In genomic region chr22:23063539-23064380, GRCh38 we compare ENCODE assay signal across 16 cellular contexts. TPM values are rescaled to one million over a fixed set of nuclear protein-coding genes. Genes with fewer than 3 reads are reported as not detected.
DNase-seq lines count a peak whose midpoint lies in the region; ATAC-seq and TF ChIP-seq lines count a peak whose summit lies in the region.
"Had no signal": no experiment of that assay in that cellular context is flagged by ENCODE, and none has a peak within 500 bp of the region (broad histone marks: within the 10 kb centered on the region; RNA-seq: fewer than 3 reads in every experiment).

No MANE protein-coding gene starts in this region.

- DNase-seq in Right ventricle myocardium inferior (ENCODE audit: missing footprints) (peak; percentile 49), left cardiac atrium (no peak), lower leg skin (ENCODE audit: low spot score in 2 of 2) (peak; percentile 11 to 79), type B pancreatic cell (ENCODE audit: extremely low spot score, unreplicated experiment) (peak; percentile 59), RKO (ENCODE audit: low spot score) (no peak), progenitor cell of endocrine pancreas (ENCODE audit: low spot score, unreplicated experiment) (no peak)
- DNase-seq in activated CD8-positive, alpha-beta memory T cell treated with anti-CD3 and anti-CD28 coated beads, Interleukin-2, amount 50 U/mL, for 4 hours, result peak; percentile 13
- DNase-seq in stimulated activated naive CD4-positive, alpha-beta T cell treated with Interleukin-2 at 50 U/mL for 16 hours (lab: John Stamatoyannopoulos, UW), result no peak
- DNase-seq: activated naive CD4-positive, alpha-beta T cell; erythroblast; NCI-H1105 treated with DMSO at 0.1 percent for 48 hours; NCI-H2171; NCI-H69; PC-3 had no signal

- no peaks in the 10 kb centered on the region for H3K36me3 Mint-ChIP-seq in type B pancreatic cell
- no peaks in the 10 kb centered on the region for H3K36me3 Mint-ChIP-seq in progenitor cell of endocrine pancreas (ENCODE audit: insufficient read depth)
- H3K36me3 Mint-ChIP-seq: naive thymus-derived CD8-positive, alpha-beta T cell had no signal

- intact Hi-C loops in Right ventricle myocardium inferior (cut with DNase I) (no loop called here), left cardiac atrium (cut with DNase I) (no loop called here), lower leg skin (cut with DNase I; ENCODE audit: low total_unique reads) (no loop called here)

- H3K9me3 Mint-ChIP-seq in type B pancreatic cell, result no peaks in the 10 kb centered on the region
- no peaks in the 10 kb centered on the region for H3K9me3 Mint-ChIP-seq in progenitor cell of endocrine pancreas (ENCODE audit: low read depth)
- H3K9me3 Mint-ChIP-seq: naive thymus-derived CD8-positive, alpha-beta T cell; stimulated activated naive CD8-positive, alpha-beta T cell treated with anti-CD3 and anti-CD28 coated beads, Interleukin-15, amount 100 ng/mL, for 72 hours had no signal

- H3K4me1 Mint-ChIP-seq in type B pancreatic cell (ENCODE audit: unreplicated experiment), result no peaks in the 10 kb centered on the region
- H3K4me1 Mint-ChIP-seq in progenitor cell of endocrine pancreas (ENCODE audit: low read depth), result no peaks in the 10 kb centered on the region

- no peak overlapping the region for H3K27ac Mint-ChIP-seq in type B pancreatic cell
- no peak overlapping the region for H3K27ac Mint-ChIP-seq in progenitor cell of endocrine pancreas
- H3K27ac Mint-ChIP-seq: stimulated activated naive CD8-positive, alpha-beta T cell treated with anti-CD3 and anti-CD28 coated beads, Interleukin-15, amount 100 ng/mL, for 72 hours had no signal

- H3K27me3 Mint-ChIP-seq in type B pancreatic cell (peaks cover 8% of the 10 kb centered on the region), progenitor cell of endocrine pancreas (peaks cover 38% of the 10 kb centered on the region)

- 94 to 95% methylated on average over 15 of the region's 16 CpGs for WGBS in lower leg skin, 2 donors

- no peak for TF ChIP-seq CTCF in lower leg skin (IDR thresholded peaks at IDR 0.05)
- TF ChIP-seq CTCF in type B pancreatic cell (conservative IDR thresholded peaks at IDR 0.05), result no peak
- TF ChIP-seq CTCF in progenitor cell of endocrine pancreas (IDR thresholded peaks at IDR 0.05; ENCODE audit: unreplicated experiment), result no peak

- ATAC-seq in Right ventricle myocardium inferior (no peak), left cardiac atrium (no peak)
- ATAC-seq: naive thymus-derived CD8-positive, alpha-beta T cell; PC-3; stimulated activated naive CD8-positive, alpha-beta T cell treated with anti-CD3 and anti-CD28 coated beads, Interleukin-15, amount 100 ng/mL, for 72 hours had no signal

- no peak overlapping the region for H3K4me3 ChIP-seq in lower leg skin (ENCODE audit: low read depth, poor library complexity, severe bottlenecking)

- no peak for TF ChIP-seq POLR2A in lower leg skin (IDR thresholded peaks at IDR 0.05)

- H3K4me3 Mint-ChIP-seq in type B pancreatic cell, result no peak overlapping the region
- H3K4me3 Mint-ChIP-seq in progenitor cell of endocrine pancreas (ENCODE audit: low read depth), result no peak overlapping the region
- H3K4me3 Mint-ChIP-seq: naive thymus-derived CD8-positive, alpha-beta T cell; stimulated activated naive CD8-positive, alpha-beta T cell treated with anti-CD3 and anti-CD28 coated beads, Interleukin-15, amount 100 ng/mL, for 72 hours had no signal

RNA-seq across cellular contexts. Expression of gene GNAZ, which starts 6.6 kb away (rescaled TPM):
- total RNA-seq in Right ventricle myocardium inferior, result 3.1 TPM
- total RNA-seq in left cardiac atrium, result 1 to 10 TPM; 2.6 to 2.8 TPM
- total RNA-seq in lower leg skin, result 1 to 10 TPM; 1.5 to 3.6 (median 2.0) TPM
- 8.7 and 14.4 TPM in 2 replicates for total RNA-seq in type B pancreatic cell (ENCODE audit: low replicate concordance)
- 16.3 and 19.2 TPM in 2 replicates for total RNA-seq in progenitor cell of endocrine pancreas

Comparison
In these comparisons a context has a peak if more than half of its experiments do, and no peak if none do; other contexts are left out.
1. DNase-seq: peak in Right ventricle myocardium inferior (single experiment), activated CD8-positive, alpha-beta memory T cell treated with anti-CD3 and anti-CD28 coated beads, Interleukin-2, amount 50 U/mL, for 4 hours (single experiment), lower leg skin (2 of 2) and type B pancreatic cell (single experiment); none in left cardiac atrium (single experiment), RKO (single experiment), progenitor cell of endocrine pancreas (single experiment) and stimulated activated naive CD4-positive, alpha-beta T cell treated with Interleukin-2 at 50 U/mL for 16 hours (single experiment).